Comparison of ENCODE assay signal across 18 cellular contexts in genomic region chr20:22507240-22507961, GRCh38.
"Had no signal": no experiment of that assay in that cellular context is flagged by ENCODE, and none has a peak within 500 bp of the region (broad histone marks: within the 10 kb centered on the region; RNA-seq: fewer than 3 reads in every experiment).

No MANE protein-coding gene starts in this region.

- H3K4me1 Mint-ChIP-seq: activated naive CD8-positive, alpha-beta T cell treated with anti-CD3 and anti-CD28 coated beads, Interleukin-2, amount 10 ng/mL, durations not matched to agents 7 days and 5 days; brain; central memory CD8-positive, alpha-beta T cell; natural killer cell; stimulated activated naive B cell treated with anti-CD40 and anti-IgM and Interleukin-4, amounts not matched to agents 10 μg/mL and 1 μg/mL and 100 μg/mL, for 72 hours; T-helper 17 cell had no signal

- H3K27me3 Mint-ChIP-seq: activated CD8-positive, alpha-beta T cell treated with anti-CD3 and anti-CD28 coated beads for 36 hours; activated naive CD8-positive, alpha-beta T cell treated with anti-CD3 and anti-CD28 coated beads, Interleukin-2, amount 10 ng/mL, durations not matched to agents 7 days and 5 days; central memory CD8-positive, alpha-beta T cell; T-helper 17 cell had no signal

- H3K4me3 Mint-ChIP-seq: activated CD8-positive, alpha-beta T cell treated with anti-CD3 and anti-CD28 coated beads for 36 hours; activated naive CD8-positive, alpha-beta T cell treated with anti-CD3 and anti-CD28 coated beads, Interleukin-2, amount 10 ng/mL, durations not matched to agents 7 days and 5 days; brain; central memory CD8-positive, alpha-beta T cell; natural killer cell; stimulated activated naive B cell treated with anti-CD40 and anti-IgM and Interleukin-4, amounts not matched to agents 10 μg/mL and 1 μg/mL and 100 μg/mL, for 72 hours; T-helper 17 cell had no signal

- ATAC-seq: activated CD8-positive, alpha-beta T cell treated with anti-CD3 and anti-CD28 coated beads for 36 hours; left ventricle myocardium superior; natural killer cell; stimulated activated naive B cell treated with anti-CD40 and anti-IgM and Interleukin-4, amounts not matched to agents 10 μg/mL and 1 μg/mL and 100 μg/mL, for 72 hours; T-helper 17 cell had no signal

- H3K27ac Mint-ChIP-seq: activated CD8-positive, alpha-beta T cell treated with anti-CD3 and anti-CD28 coated beads for 36 hours; activated naive CD8-positive, alpha-beta T cell treated with anti-CD3 and anti-CD28 coated beads, Interleukin-2, amount 10 ng/mL, durations not matched to agents 7 days and 5 days; brain; natural killer cell; stimulated activated naive B cell treated with anti-CD40 and anti-IgM and Interleukin-4, amounts not matched to agents 10 μg/mL and 1 μg/mL and 100 μg/mL, for 72 hours; T-helper 17 cell had no signal

- DNase-seq: activated CD4-positive, alpha-beta T cell treated with anti-CD3 and anti-CD28 coated beads for 48 hours; activated CD8-positive, alpha-beta memory T cell treated with anti-CD3 and anti-CD28 coated beads, Interleukin-2, amount 50 U/mL, for 4 hours; activated CD8-positive, alpha-beta T cell treated with anti-CD3 and anti-CD28 coated beads for 36 hours; activated naive CD4-positive, alpha-beta T cell; activated naive CD8-positive, alpha-beta T cell treated with anti-CD3 and anti-CD28 coated beads, Interleukin-2, amount 10 ng/mL, durations not matched to agents 7 days and 5 days; activated T-cell treated with anti-CD3 and anti-CD28 coated beads, Interleukin-2, amount 50 U/mL, for 48 hours; esophagus squamous epithelium; hypothalamus; left ventricle myocardium superior; mesenchymal stem cell; natural killer cell; stimulated activated CD4-positive, alpha-beta T cell treated with anti-CD3 and anti-CD28 coated beads, Interleukin-15, amount 100 ng/mL, for 24 hours; stimulated activated CD4-positive, alpha-beta T cell treated with anti-CD3 and anti-CD28 coated beads, Interleukin-4, amount 100 ng/mL, for 1 hour; stimulated activated naive B cell treated with anti-CD40 and anti-IgM and Interleukin-4, amounts not matched to agents 10 μg/mL and 1 μg/mL and 100 μg/mL, for 72 hours; T-helper 17 cell; tibial artery had no signal

- H3K9me3 Mint-ChIP-seq: activated CD8-positive, alpha-beta T cell treated with anti-CD3 and anti-CD28 coated beads for 36 hours; activated naive CD8-positive, alpha-beta T cell treated with anti-CD3 and anti-CD28 coated beads, Interleukin-2, amount 10 ng/mL, durations not matched to agents 7 days and 5 days; brain; natural killer cell; stimulated activated naive B cell treated with anti-CD40 and anti-IgM and Interleukin-4, amounts not matched to agents 10 μg/mL and 1 μg/mL and 100 μg/mL, for 72 hours had no signal

- H3K36me3 Mint-ChIP-seq: activated naive CD8-positive, alpha-beta T cell treated with anti-CD3 and anti-CD28 coated beads, Interleukin-2, amount 10 ng/mL, durations not matched to agents 7 days and 5 days; brain; natural killer cell had no signal
